1 cellular context compared by ENCODE assay signal in genomic region chr6:109441069-109441816, GRCh38.
TF ChIP-seq lines count a peak whose summit lies in the region.

No MANE protein-coding gene starts in this region.

TF ChIP-seq in IMR-90, 13 proteins besides CTCF, POLR2A, EP300 and RAD21:
- TF ChIP-seq CEBPB (IDR thresholded peaks at IDR 0.05; ENCODE audit: low read depth, low read length) (peak; percentile 76), ELK1 (IDR thresholded peaks at IDR 0.05; ENCODE audit: borderline replicate concordance, low read depth, low read length) (no peak)
